9 cellular contexts compared by ENCODE assay signal in genomic region chr20:36544134-36545018, GRCh38.
A peak's percentile ranks its signal among the peaks of the same experiment; 100 is the strongest.
DNase-seq lines count a peak whose midpoint lies in the region; ATAC-seq lines count a peak whose summit lies in the region.
"Had no signal": no experiment of that assay in that cellular context is flagged by ENCODE, and none has a peak within 500 bp of the region (broad histone marks: within the 10 kb centered on the region; RNA-seq: fewer than 3 reads in every experiment).

No MANE protein-coding gene starts in this region.

- H3K9me3 ChIP-seq in muscle layer of duodenum (ENCODE audit: control insufficient read depth in 1 of 2, low read length in 2 of 2), result no peaks in the 10 kb centered on the region

- in situ Hi-C loops in ACHN (cut with HindIII; ENCODE audit: low pct_ligation_motif_present, low pct_unique_long_range_greater_than_20kb, low sequenced_read_pairs), result no loop called here

- H3K27ac ChIP-seq in muscle layer of duodenum (ENCODE audit: low read length), result peak overlapping the region; percentile 80

- DNase-seq in ACHN (peak; percentile 22), NCI-H2029 treated with DMSO at 0.1 percent for 48 hours (lab: John Stamatoyannopoulos, UW) (peak; percentile 89), dedifferentiated amniotic fluid mesenchymal stem cell (ENCODE audit: extremely low spot score) (peak; percentile 65), NCI-H1048 (lab: John Stamatoyannopoulos, UW) (no peak), DMS153 (lab: John Stamatoyannopoulos, UW) (no peak)
- no peak for DNase-seq in activated CD8-positive, alpha-beta memory T cell treated with anti-CD3 and anti-CD28 coated beads for 24 hours
- DNase-seq: SHP77 had no signal

- H3K4me1 ChIP-seq in muscle layer of duodenum (ENCODE audit: control insufficient read depth in 1 of 2, insufficient read depth in 2 of 2, low read length in 2 of 2), result peaks cover 0 to 57% of the 10 kb centered on the region in 2 donors

- no peak for ATAC-seq in GM18517 (IDR thresholded peaks at IDR 0.05; ENCODE audit: unreplicated experiment)

- peaks cover 18 to 54% of the 10 kb centered on the region in 2 donors for H3K36me3 ChIP-seq in muscle layer of duodenum (ENCODE audit: control insufficient read depth in 1 of 2, insufficient read depth in 2 of 2, low read length in 2 of 2)

- no peaks in the 10 kb centered on the region for H3K27me3 ChIP-seq in muscle layer of duodenum (ENCODE audit: low read depth, low read length)

- H3K4me3 ChIP-seq in muscle layer of duodenum (ENCODE audit: low read depth in 1 of 2, low read length in 2 of 2), result peak overlapping the region; percentile 71 to 74

Comparison
In these comparisons a context has a peak if more than half of its experiments do, and no peak if none do; other contexts are left out.
1. DNase-seq: peak in ACHN (single experiment), NCI-H2029 treated with DMSO at 0.1 percent for 48 hours (single experiment) and dedifferentiated amniotic fluid mesenchymal stem cell (single experiment); none in NCI-H1048 (single experiment), DMS153 (single experiment) and activated CD8-positive, alpha-beta memory T cell treated with anti-CD3 and anti-CD28 coated beads for 24 hours (single experiment).